ENCODE assay signal across 15 cellular contexts in genomic region chr5:22319798-22320197, GRCh38.
"Had no signal": no experiment of that assay in that cellular context is flagged by ENCODE, and none has a peak within 500 bp of the region (broad histone marks: within the 10 kb centered on the region; RNA-seq: fewer than 3 reads in every experiment).

No MANE protein-coding gene starts in this region.

- H3K36me3 ChIP-seq: left ventricle myocardium inferior, upper lobe of right lung had no signal

- H3K27ac Mint-ChIP-seq: activated naive CD8-positive, alpha-beta T cell treated with anti-CD3 and anti-CD28 coated beads for 36 hours; memory B cell; T-helper 17 cell had no signal

- H3K27ac ChIP-seq: left ventricle myocardium inferior, upper lobe of right lung had no signal

- H3K4me3 Mint-ChIP-seq: activated naive CD8-positive, alpha-beta T cell treated with anti-CD3 and anti-CD28 coated beads for 36 hours; activated T-cell treated with anti-CD3 and anti-CD28 coated beads, Interleukin-2, amount 50 U/mL, for 4 hours; memory B cell; nephron; T-helper 17 cell had no signal

- H3K9me3 Mint-ChIP-seq: nephron had no signal

- H3K4me1 Mint-ChIP-seq: activated naive CD8-positive, alpha-beta T cell treated with anti-CD3 and anti-CD28 coated beads for 36 hours; memory B cell; nephron; T-helper 17 cell had no signal

- H3K4me3 ChIP-seq: left ventricle myocardium inferior, upper lobe of right lung had no signal

- DNase-seq: activated CD4-positive, alpha-beta T cell treated with anti-CD3 and anti-CD28 coated beads, Interleukin-2, amount 50 U/mL, for 4 hours; activated gamma-delta T cell; activated naive CD8-positive, alpha-beta T cell treated with anti-CD3 and anti-CD28 coated beads for 36 hours; activated T-cell treated with anti-CD3 and anti-CD28 coated beads, Interleukin-2, amount 50 U/mL, for 4 hours; cerebellar nuclear complex; dermis blood vessel endothelial cell; islet precursor cell; left ventricle myocardium inferior; stimulated activated CD4-positive, alpha-beta T cell treated with anti-CD3 and anti-CD28 coated beads, Interleukin-4, amount 100 ng/mL, for 1 hour; stimulated activated CD8-positive, alpha-beta memory T cell treated with anti-CD3 and anti-CD28 coated beads, Interleukin-4, amount 100 ng/mL, for 48 hours; stimulated activated naive CD8-positive, alpha-beta T cell treated with anti-CD3 and anti-CD28 coated beads, Interleukin-15, Interleukin-2, amounts not matched to agents 100 U/mL and 50 U/mL, for 24 hours; T-helper 17 cell; upper lobe of right lung had no signal

- H3K27me3 Mint-ChIP-seq: activated naive CD8-positive, alpha-beta T cell treated with anti-CD3 and anti-CD28 coated beads for 36 hours; memory B cell; T-helper 17 cell had no signal

- H3K36me3 Mint-ChIP-seq: activated naive CD8-positive, alpha-beta T cell treated with anti-CD3 and anti-CD28 coated beads for 36 hours; memory B cell had no signal

- H3K4me1 ChIP-seq: left ventricle myocardium inferior, upper lobe of right lung had no signal

- H3K27me3 ChIP-seq: upper lobe of right lung had no signal
